20 cellular contexts compared by ENCODE assay signal in genomic region chr1:224216380-224216779, GRCh38. TPM values are rescaled to one million over a fixed set of nuclear protein-coding genes. Genes with fewer than 3 reads are reported as not detected.
DNase-seq lines count a peak whose midpoint lies in the region; ATAC-seq, FAIRE-seq and TF ChIP-seq lines count a peak whose summit lies in the region.
"Had no signal": no experiment of that assay in that cellular context is flagged by ENCODE, and none has a peak within 500 bp of the region (broad histone marks: within the 10 kb centered on the region; RNA-seq: fewer than 3 reads in every experiment).

No MANE protein-coding gene starts in this region.

- no peak overlapping the region for H2AFZ ChIP-seq in HepG2 (ENCODE audit: low read length)

- no peak for FAIRE-seq in HepG2 (lab: Jason Lieb, UNC)
- FAIRE-seq: A204.1, D721Med, GM12892, GM18507 had no signal

- in situ Hi-C loops in HepG2 (cut with HindIII; ENCODE audit: extremely low pct_ligation_motif_present, low pct_unique_long_range_greater_than_20kb), result no loop called here
- in situ Hi-C loops in gastrocnemius medialis (cut with MboI; ENCODE audit: low sequenced_read_pairs in 4 of 4), result no loop called here

- H3K36me3 Mint-ChIP-seq in dendritic cell treated with granulocyte-macrophage colony-stimulating factor and Interleukin-4, amounts not matched to agents 40 ng/mL and 50 ng/mL, for 4 days (ENCODE audit: low read depth), result no peaks in the 10 kb centered on the region
- no peaks in the 10 kb centered on the region for H3K36me3 Mint-ChIP-seq in CD14-positive monocyte
- no peaks in the 10 kb centered on the region for H3K36me3 Mint-ChIP-seq in activated naive CD8-positive, alpha-beta T cell treated with anti-CD3 and anti-CD28 coated beads for 36 hours

- H3K4me3 ChIP-seq in HepG2 (replicated peaks in 1 of 3; ENCODE audit: insufficient read depth in 1 of 3, low read depth in 2 of 3, low read length in 3 of 3) (no peak overlapping the region), right lobe of liver (no peak overlapping the region), gastrocnemius medialis (no peak overlapping the region)

- no peaks in the 10 kb centered on the region for H3K27me3 Mint-ChIP-seq in dendritic cell treated with granulocyte-macrophage colony-stimulating factor and Interleukin-4, amounts not matched to agents 40 ng/mL and 50 ng/mL, for 4 days
- peaks cover 0 to 2% (median 0%) of the 10 kb centered on the region in 3 donors for H3K27me3 Mint-ChIP-seq in CD14-positive monocyte (ENCODE audit: low read depth in 3 of 3)
- H3K27me3 Mint-ChIP-seq in activated naive CD8-positive, alpha-beta T cell treated with anti-CD3 and anti-CD28 coated beads for 36 hours, result no peaks in the 10 kb centered on the region
- H3K27me3 Mint-ChIP-seq: CD4-positive, alpha-beta T cell had no signal

- no peak for TF ChIP-seq RAD21 in HepG2 (CRISPR knock-in tag; IDR thresholded peaks at IDR 0.05)

- H3K27ac Mint-ChIP-seq in dendritic cell treated with granulocyte-macrophage colony-stimulating factor and Interleukin-4, amounts not matched to agents 40 ng/mL and 50 ng/mL, for 4 days, result peak overlapping the region; percentile 90
- H3K27ac Mint-ChIP-seq in CD14-positive monocyte, result peak overlapping the region in 1 of 7 donors; percentile 20
- H3K27ac Mint-ChIP-seq in activated naive CD8-positive, alpha-beta T cell treated with anti-CD3 and anti-CD28 coated beads for 36 hours, result no peak overlapping the region
- H3K27ac Mint-ChIP-seq: CD4-positive, alpha-beta T cell had no signal

- H3K9me3 ChIP-seq in HepG2 (ENCODE audit: low read length) (no peaks in the 10 kb centered on the region), right lobe of liver (no peaks in the 10 kb centered on the region), gastrocnemius medialis (no peaks in the 10 kb centered on the region)
- H3K9me3 ChIP-seq: BE2C, Caco-2 had no signal

- H3K4me2 ChIP-seq in HepG2 (ENCODE audit: low read depth, low read length), result no peak overlapping the region

- TF ChIP-seq CTCF in HepG2 (CRISPR knock-in tag; IDR thresholded peaks at IDR 0.05) (no peak), right lobe of liver (IDR thresholded peaks at IDR 0.05) (no peak), gastrocnemius medialis (IDR thresholded peaks at IDR 0.05 in 4 of 5, conservative IDR thresholded peaks at IDR 0.05 in 1 of 5) (no peak), CD14-positive monocyte (IDR thresholded peaks at IDR 0.05) (no peak)

- TF ChIP-seq EP300 in HepG2 (IDR thresholded peaks at IDR 0.05; ENCODE audit: low read depth in 2 of 2, low read length in 2 of 2), result no peak
- no peak for TF ChIP-seq EP300 in HepG2 (CRISPR knock-in tag; IDR thresholded peaks at IDR 0.05; ENCODE audit: borderline replicate concordance)

- no peak overlapping the region for H3K27ac ChIP-seq in HepG2 (ENCODE audit: extremely low read length, insufficient read depth, low read length)
- no peak overlapping the region for H3K27ac ChIP-seq in right lobe of liver
- H3K27ac ChIP-seq in gastrocnemius medialis, result peak overlapping the region; percentile 58 to 73 (median 65)

- DNase-seq in HepG2 (ENCODE audit: low spot score), result no peak
- no peak for DNase-seq in right lobe of liver
- DNase-seq in gastrocnemius medialis, result no peak
- no peak for DNase-seq in CD14-positive monocyte (ENCODE audit: low spot score)
- no peak for DNase-seq in activated naive CD8-positive, alpha-beta T cell treated with anti-CD3 and anti-CD28 coated beads for 36 hours
- DNase-seq: ACHN; BE2C; C1 segment of cervical spinal cord; Caco-2; CD4-positive, alpha-beta T cell; GDM1; GOT3; H7 had no signal

- H3K9me3 Mint-ChIP-seq in dendritic cell treated with granulocyte-macrophage colony-stimulating factor and Interleukin-4, amounts not matched to agents 40 ng/mL and 50 ng/mL, for 4 days, result no peaks in the 10 kb centered on the region
- no peaks in the 10 kb centered on the region for H3K9me3 Mint-ChIP-seq in CD14-positive monocyte
- H3K9me3 Mint-ChIP-seq in activated naive CD8-positive, alpha-beta T cell treated with anti-CD3 and anti-CD28 coated beads for 36 hours, result no peaks in the 10 kb centered on the region
- H3K9me3 Mint-ChIP-seq: CD4-positive, alpha-beta T cell had no signal

- BruUV-seq in HepG2 (replicated peaks; lab: Mats Ljungman, UMichigan), result no TSS peak

- H3K79me2 ChIP-seq in HepG2 (ENCODE audit: insufficient read depth, low read length), result no peaks in the 10 kb centered on the region

- peaks cover 51% of the 10 kb centered on the region for H3K4me1 Mint-ChIP-seq in dendritic cell treated with granulocyte-macrophage colony-stimulating factor and Interleukin-4, amounts not matched to agents 40 ng/mL and 50 ng/mL, for 4 days (ENCODE audit: low read depth)
- H3K4me1 Mint-ChIP-seq in CD14-positive monocyte, result peaks cover 12% of the 10 kb centered on the region
- H3K4me1 Mint-ChIP-seq in activated naive CD8-positive, alpha-beta T cell treated with anti-CD3 and anti-CD28 coated beads for 36 hours, result no peaks in the 10 kb centered on the region

- H4K20me1 ChIP-seq in HepG2 (ENCODE audit: insufficient read depth, low read length), result no peaks in the 10 kb centered on the region

- H3K27me3 ChIP-seq in HepG2 (ENCODE audit: control insufficient read depth in 1 of 2, insufficient read depth in 2 of 2, low read length in 2 of 2) (no peaks in the 10 kb centered on the region), right lobe of liver (no peaks in the 10 kb centered on the region), gastrocnemius medialis (no peaks in the 10 kb centered on the region)
- H3K27me3 ChIP-seq: BE2C had no signal

- ATAC-seq in HepG2 (no peak), right lobe of liver (no peak), gastrocnemius medialis (no peak), GM18873 (IDR thresholded peaks at IDR 0.05; ENCODE audit: low FRiP score, unreplicated experiment) (no peak)
- ATAC-seq: HCT116 had no signal

- CTCF ChIA-PET in HepG2 (lab: Yijun Ruan, JAX; ENCODE audit: low intra/inter-chr PET ratio, low total read pairs), result no interaction called here

- intact Hi-C loops in HepG2 (cut with micrococcal nuclease; ENCODE audit: unreplicated experiment) (no loop called here), right lobe of liver (cut with DNase I) (no loop called here), gastrocnemius medialis (cut with DNase I; ENCODE audit: low total_unique reads) (loop anchor here (10.0 kb wide), 2 partner anchors 102 to 218 kb away; partner anchors contain the start of genes FBXO28 and WDR26), CD14-positive monocyte (cut with micrococcal nuclease) (loop anchor here in 1 of 2 donors (5.0 kb wide), 1 partner anchor 34 kb away; the partner anchor contains the start of gene DEGS1)
- intact Hi-C loops in dendritic cell treated with granulocyte-macrophage colony-stimulating factor and Interleukin-4, amounts not matched to agents 40 ng/mL and 50 ng/mL, for 4 days (cut with micrococcal nuclease), result no loop called here

- no peaks in the 10 kb centered on the region for H3K36me3 ChIP-seq in HepG2 (replicated peaks in 1 of 2; ENCODE audit: control insufficient read depth in 1 of 2, insufficient read depth in 2 of 2, low read length in 2 of 2)
- no peaks in the 10 kb centered on the region for H3K36me3 ChIP-seq in right lobe of liver
- no peaks in the 10 kb centered on the region for H3K36me3 ChIP-seq in gastrocnemius medialis
- H3K36me3 ChIP-seq: BE2C had no signal

- no peak overlapping the region for H3K9ac ChIP-seq in HepG2 (ENCODE audit: insufficient read depth, low read depth, low read length)

- WGBS in HepG2 (ENCODE audit: low lambda C conversion rate), result 49% methylated on average over 8 of the region's 8 CpGs
- WGBS in right lobe of liver (ENCODE audit: insufficient coverage, low coverage, low lambda C conversion rate, missing lambda C conversion rate), result 96% methylated on average over 8 of the region's 8 CpGs

- TF ChIP-seq POLR2A in HepG2 (IDR thresholded peaks at IDR 0.05; ENCODE audit: insufficient read depth in 1 of 2, low read depth in 2 of 2, low read length in 2 of 2) (no peak), right lobe of liver (IDR thresholded peaks at IDR 0.05) (no peak), gastrocnemius medialis (IDR thresholded peaks at IDR 0.05) (no peak)

- H3K4me1 ChIP-seq in HepG2 (ENCODE audit: insufficient read depth, low read length), result peaks cover 35% of the 10 kb centered on the region
- H3K4me1 ChIP-seq in right lobe of liver, result peaks cover 0 to 16% (median 3%) of the 10 kb centered on the region in 4 donors
- H3K4me1 ChIP-seq in gastrocnemius medialis, result peaks cover under 1 to 8% of the 10 kb centered on the region in 2 donors

- H3K4me3 Mint-ChIP-seq in dendritic cell treated with granulocyte-macrophage colony-stimulating factor and Interleukin-4, amounts not matched to agents 40 ng/mL and 50 ng/mL, for 4 days, result no peak overlapping the region
- H3K4me3 Mint-ChIP-seq in CD14-positive monocyte, result no peak overlapping the region
- H3K4me3 Mint-ChIP-seq in activated naive CD8-positive, alpha-beta T cell treated with anti-CD3 and anti-CD28 coated beads for 36 hours, result no peak overlapping the region
- H3K4me3 Mint-ChIP-seq: CD4-positive, alpha-beta T cell had no signal

- POLR2A ChIA-PET in HepG2 (lab: Yijun Ruan, JAX), result no interaction called here

RNA-seq across cellular contexts. Expression of gene DEGS1, which starts 33.3 kb away (rescaled TPM):
- total RNA-seq in HepG2 (2016; rRNA removed; fragmentation: Illumina TruSeq; extraction: Trizol) (7.8 and 18.1 TPM in 2 replicates), right lobe of liver (10 to 100 TPM; 17.9 to 43.5 (median 29.0) TPM), gastrocnemius medialis (10 to 100 TPM; 21.5 to 26.3 (median 24.2) TPM)
- 3.9 and 4.1 TPM in 2 replicates for total RNA-seq in HepG2 (2016; cell fraction: cytosol; rRNA removed; fragmentation: Illumina TruSeq; extraction: Trizol; ENCODE audit: low read depth)
- 9.1 and 17.5 TPM in 2 replicates for total RNA-seq in HepG2 (2016; cell fraction: insoluble cytoplasmic fraction; rRNA removed; fragmentation: Illumina TruSeq; extraction: Trizol)
- total RNA-seq in HepG2 (2016; cell fraction: membrane; rRNA removed; fragmentation: Illumina TruSeq; extraction: Trizol), result 7.7 and 8.1 TPM in 2 replicates
- total RNA-seq in HepG2 (2016; cell fraction: nucleus; rRNA removed; fragmentation: Illumina TruSeq; extraction: Trizol), result 16.1 and 18.0 TPM in 2 replicates
- polyA plus RNA-seq in HepG2 (2011; rRNA removed) (27.8 and 35.9 TPM in 2 replicates), CD14-positive monocyte (100 to 1,000 TPM; 118 to 137 TPM)
- 16.4 and 34.9 TPM in 2 replicates for polyA plus RNA-seq in HepG2 (2011; cell fraction: cytosol; rRNA removed)
- polyA plus RNA-seq in HepG2 (2011; cell fraction: nucleus; rRNA removed), result 4.6 and 11.0 TPM in 2 replicates
- polyA plus RNA-seq in HepG2 (2012), result 21.7 and 21.9 TPM in 2 replicates
- polyA plus RNA-seq in HepG2 (2016; cell fraction: cytosol; fragmentation: Illumina TruSeq; extraction: Trizol; ENCODE audit: low read depth), result 3.8 and 4.1 TPM in 2 replicates
- 10.2 and 13.3 TPM in 2 replicates for polyA plus RNA-seq in HepG2 (2016; cell fraction: insoluble cytoplasmic fraction; fragmentation: Illumina TruSeq; extraction: Trizol; ENCODE audit: low read depth)
- polyA plus RNA-seq in HepG2 (2016; cell fraction: membrane; fragmentation: Illumina TruSeq; extraction: Trizol; ENCODE audit: low read depth), result 6.0 and 6.5 TPM in 2 replicates
- polyA plus RNA-seq in HepG2 (2016; cell fraction: nucleus; fragmentation: Illumina TruSeq; extraction: Trizol; ENCODE audit: insufficient read depth, low read depth), result 26.5 and 33.6 TPM in 2 replicates
- 8.8 and 84.1 TPM in 2 replicates for polyA minus RNA-seq in HepG2 (2011; rRNA and poly(A)+ RNA removed; ENCODE audit: low replicate concordance)
- 12.9 and 16.5 TPM in 2 replicates for polyA minus RNA-seq in HepG2 (2011; cell fraction: cytosol; rRNA and poly(A)+ RNA removed)
- 6.3 and 10.9 TPM in 2 replicates for polyA minus RNA-seq in HepG2 (2011; cell fraction: nucleus; rRNA and poly(A)+ RNA removed)
- 10 to 100 TPM; 40.9 to 41.3 TPM for total RNA-seq in activated naive CD8-positive, alpha-beta T cell treated with anti-CD3 and anti-CD28 coated beads for 36 hours

Comparison
In these comparisons a context has a peak if more than half of its experiments do, and no peak if none do; other contexts are left out.
1. H3K27ac ChIP-seq: peak in gastrocnemius medialis (4 of 4); none in HepG2 (single experiment) and right lobe of liver (0 of 3).